ENCODE assay signal across 1 cellular context in genomic region chr11:84612645-84613044, GRCh38.
A peak's percentile ranks its signal among the peaks of the same experiment; 100 is the strongest.
TF ChIP-seq lines count a peak whose summit lies in the region.

No MANE protein-coding gene starts in this region.

TF ChIP-seq in HepG2, 621 proteins besides CTCF, POLR2A, EP300 and RAD21 (continued from another document):
- TF ChIP-seq ZNF639 (CRISPR knock-in tag; conservative IDR thresholded peaks at IDR 0.05) (no peak), CREB1 (IDR thresholded peaks at IDR 0.05) (peak; percentile 63), CREB1 (CRISPR knock-in tag; IDR thresholded peaks at IDR 0.05) (no peak), ZNF83 (CRISPR knock-in tag; IDR thresholded peaks at IDR 0.05; ENCODE audit: borderline replicate concordance) (no peak)
